22 cellular contexts compared by ENCODE assay signal in the genomic region with DNA sequence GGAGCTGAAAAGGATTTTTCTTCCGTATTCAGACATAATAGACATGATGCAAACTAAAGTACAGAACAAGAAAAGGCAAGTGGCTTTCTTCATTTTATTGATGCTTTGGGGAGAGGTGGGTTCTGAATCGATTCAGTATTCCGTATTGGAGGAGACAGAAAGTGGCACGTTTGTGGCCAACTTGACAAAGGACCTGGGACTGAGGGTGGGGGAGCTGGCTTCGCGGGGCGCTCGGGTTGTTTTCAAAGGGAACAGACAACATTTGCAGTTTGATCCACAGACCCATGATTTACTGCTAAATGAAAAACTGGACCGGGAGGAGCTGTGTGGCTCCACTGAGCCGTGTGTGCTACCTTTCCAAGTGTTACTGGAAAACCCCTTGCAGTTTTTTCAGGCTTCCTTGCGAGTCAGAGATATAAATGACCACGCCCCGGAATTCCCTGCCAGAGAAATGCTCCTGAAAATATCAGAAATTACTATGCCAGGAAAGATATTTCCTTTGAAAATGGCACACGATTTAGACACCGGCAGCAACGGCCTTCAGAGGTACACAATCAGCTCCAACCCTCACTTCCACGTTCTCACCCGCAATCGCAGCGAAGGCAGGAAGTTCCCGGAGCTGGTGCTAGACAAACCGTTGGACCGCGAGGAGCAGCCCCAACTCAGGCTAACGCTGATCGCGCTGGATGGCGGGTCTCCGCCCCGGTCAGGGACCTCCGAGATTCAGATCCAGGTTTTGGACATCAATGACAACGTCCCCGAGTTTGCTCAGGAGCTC. TPM values are rescaled to one million over a fixed set of nuclear protein-coding genes. Genes with fewer than 3 reads are reported as not detected.
A peak's percentile ranks its signal among the peaks of the same experiment; 100 is the strongest.
DNase-seq lines count a peak whose midpoint lies in the region; ATAC-seq, FAIRE-seq and TF ChIP-seq lines count a peak whose summit lies in the region.
"Had no signal": no experiment of that assay in that cellular context is flagged by ENCODE, and none has a peak within 500 bp of the region (broad histone marks: within the 10 kb centered on the region; RNA-seq: fewer than 3 reads in every experiment).

No MANE protein-coding gene starts in this region.

- peak overlapping the region in 6 of 10 donors; percentile 6 to 38 (median 24) for H3K4me3 ChIP-seq in heart right ventricle
- peak overlapping the region; percentile 7 for H3K4me3 ChIP-seq in upper lobe of right lung
- H3K4me3 ChIP-seq in pancreas, result peak overlapping the region in 1 of 4 donors; percentile 11
- H3K4me3 ChIP-seq: lung had no signal

- H3K36me3 ChIP-seq in heart right ventricle (no peaks in the 10 kb centered on the region), upper lobe of right lung (no peaks in the 10 kb centered on the region), pancreas (no peaks in the 10 kb centered on the region)
- H3K36me3 ChIP-seq: esophagus muscularis mucosa had no signal

- H3K27me3 Mint-ChIP-seq in endothelial cell (ENCODE audit: unreplicated experiment), result no peaks in the 10 kb centered on the region

- no peaks in the 10 kb centered on the region for H3K9me3 Mint-ChIP-seq in endothelial cell (ENCODE audit: unreplicated experiment)

- intact Hi-C loops in heart right ventricle (cut with DNase I) (no loop called here), left cardiac atrium (cut with DNase I) (no loop called here), upper lobe of right lung (cut with DNase I) (no loop called here), pancreas (cut with DNase I) (loop anchor here in 1 of 3 donors (10.0 kb wide), 1 partner anchor 234 kb away; a partner anchor contains a TSS)

- DNase-seq in heart right ventricle, result no peak
- DNase-seq in left cardiac atrium, result no peak
- DNase-seq in NCI-H226, result peak; percentile 5
- DNase-seq in endothelial cell (ENCODE audit: low spot score), result no peak
- DNase-seq in upper lobe of right lung, result no peak
- DNase-seq in DMS153 treated with DMSO at 0.1 percent for 48 hours (lab: John Stamatoyannopoulos, UW; ENCODE audit: unreplicated experiment), result no peak
- DNase-seq in pancreas, result no peak
- DNase-seq in ureter (ENCODE audit: low spot score), result no peak
- DNase-seq: activated effector memory CD4-positive, alpha-beta T cell treated with Interleukin-2 at 50 U/mL for 16 hours; Caco-2; central memory CD4-positive, alpha-beta T cell; KG1; NCI-H1092; NCI-H2081; SIG-M5; stimulated activated CD4-positive, alpha-beta T cell treated with anti-CD3 and anti-CD28 coated beads, Interleukin-12 subunit alpha, Interleukin-12 subunit beta, amount 100 ng/mL, for 4 hours; T-helper 9 cell had no signal

- no peaks in the 10 kb centered on the region for H3K4me1 Mint-ChIP-seq in endothelial cell (ENCODE audit: unreplicated experiment)

- FAIRE-seq in pancreas (lab: Jason Lieb, UNC), result no peak
- FAIRE-seq: GM19239 had no signal

- WGBS in heart right ventricle, 2 donors, result 35 to 37% methylated on average over 33 of the region's 33 CpGs
- 29 to 48% methylated on average over 33 of the region's 33 CpGs for WGBS in pancreas, 2 donors

- H3K4me3 Mint-ChIP-seq in endothelial cell (ENCODE audit: unreplicated experiment), result peak overlapping the region; percentile 29
- H3K4me3 Mint-ChIP-seq: activated CD4-positive, alpha-beta T cell treated with anti-CD3 and anti-CD28 coated beads for 36 hours had no signal

- no peak for TF ChIP-seq CTCF in heart right ventricle (IDR thresholded peaks at IDR 0.05)
- TF ChIP-seq CTCF in endothelial cell (IDR thresholded peaks at IDR 0.05; ENCODE audit: unreplicated experiment), result no peak
- TF ChIP-seq CTCF in upper lobe of right lung (IDR thresholded peaks at IDR 0.05), result no peak
- TF ChIP-seq CTCF in pancreas (IDR thresholded peaks at IDR 0.05), result no peak

- H3K27ac ChIP-seq in heart right ventricle, result no peak overlapping the region
- H3K27ac ChIP-seq in upper lobe of right lung, result no peak overlapping the region
- no peak overlapping the region for H3K27ac ChIP-seq in pancreas
- H3K27ac ChIP-seq: esophagus muscularis mucosa had no signal

- H3K4me1 ChIP-seq in heart right ventricle (no peaks in the 10 kb centered on the region), upper lobe of right lung (no peaks in the 10 kb centered on the region), pancreas (no peaks in the 10 kb centered on the region)
- H3K4me1 ChIP-seq: Caco-2, esophagus muscularis mucosa had no signal

- H3K27me3 ChIP-seq in heart right ventricle, result peaks cover 0 to 32% (median 19%) of the 10 kb centered on the region in 7 donors
- H3K27me3 ChIP-seq in upper lobe of right lung, result peaks cover 5% of the 10 kb centered on the region
- no peaks in the 10 kb centered on the region for H3K27me3 ChIP-seq in pancreas

- ATAC-seq in heart right ventricle, result no peak
- no peak for ATAC-seq in left cardiac atrium
- no peak for ATAC-seq in upper lobe of right lung
- no peak for ATAC-seq in pancreas
- ATAC-seq: activated CD4-positive, alpha-beta T cell treated with anti-CD3 and anti-CD28 coated beads for 36 hours; naive thymus-derived CD8-positive, alpha-beta T cell had no signal

- H3K27ac Mint-ChIP-seq in endothelial cell (ENCODE audit: unreplicated experiment), result no peak overlapping the region
- H3K27ac Mint-ChIP-seq: activated CD4-positive, alpha-beta T cell treated with anti-CD3 and anti-CD28 coated beads for 36 hours; naive thymus-derived CD8-positive, alpha-beta T cell had no signal

- peaks cover 0 to 96% (median 24%) of the 10 kb centered on the region in 11 donors for H3K9me3 ChIP-seq in heart right ventricle
- H3K9me3 ChIP-seq in upper lobe of right lung, result peaks cover 9% of the 10 kb centered on the region
- peaks cover 0 to 4% (median 0%) of the 10 kb centered on the region in 4 donors for H3K9me3 ChIP-seq in pancreas
- H3K9me3 ChIP-seq: Caco-2 had no signal

- H3K36me3 Mint-ChIP-seq in endothelial cell (ENCODE audit: low read depth, unreplicated experiment), result peaks cover 16% of the 10 kb centered on the region

RNA-seq across cellular contexts. Expression of a gene that starts 0.5 kb away (rescaled TPM):
- total RNA-seq in heart right ventricle (under 1 TPM; 0.21 to 0.68 (median 0.44) TPM), left cardiac atrium (under 1 TPM; 0.71 to 0.86 TPM), endothelial cell (ENCODE audit: unreplicated experiment) (1.1 TPM), upper lobe of right lung (0.75 TPM), pancreas (under 1 TPM; 0.31 to 0.55 (median 0.45) TPM), ureter (1.6 TPM)
- polyA plus RNA-seq in heart right ventricle (under 1 TPM; 0.16 to 0.51 TPM), pancreas (under 1 TPM; 0.46 to 0.52 TPM)
- total RNA-seq: activated CD4-positive, alpha-beta T cell treated with anti-CD3 and anti-CD28 coated beads for 36 hours; Caco-2; naive thymus-derived CD8-positive, alpha-beta T cell had no signal
- polyA plus RNA-seq: naive thymus-derived CD8-positive, alpha-beta T cell had no signal

RNA-seq across cellular contexts. Expression of a gene that starts 15.4 kb away (rescaled TPM):
- total RNA-seq in heart right ventricle, result 1 to 10 TPM; 2.4 to 7.4 (median 4.6) TPM
- 1 to 10 TPM in 1 of 2 donors, under 1 TPM in 1; 0.73 to 1.2 TPM for polyA plus RNA-seq in heart right ventricle
- 1 to 10 TPM; 2.7 to 3.1 TPM for total RNA-seq in left cardiac atrium
- total RNA-seq in endothelial cell (ENCODE audit: unreplicated experiment), result 7.8 TPM
- 2.3 TPM for total RNA-seq in upper lobe of right lung
- total RNA-seq in pancreas, result 1 to 10 TPM; 2.4 to 6.7 (median 4.6) TPM
- 1 to 10 TPM; 2.3 to 3.6 TPM for polyA plus RNA-seq in pancreas
- 2.9 TPM for total RNA-seq in ureter
- total RNA-seq: activated CD4-positive, alpha-beta T cell treated with anti-CD3 and anti-CD28 coated beads for 36 hours; Caco-2 had no signal
- polyA plus RNA-seq: naive thymus-derived CD8-positive, alpha-beta T cell had no signal

RNA-seq across cellular contexts. Expression of a gene that starts 22.0 kb away (rescaled TPM):
- total RNA-seq in heart right ventricle (1 to 10 TPM in 3 of 10 donors, under 1 TPM in 7; 0.17 to 1.2 (median 0.76) TPM), left cardiac atrium (1 to 10 TPM; 1.0 to 1.7 TPM), endothelial cell (ENCODE audit: unreplicated experiment) (4.6 TPM), upper lobe of right lung (2.8 TPM), pancreas (under 1 TPM; 0.23 to 0.70 (median 0.45) TPM), ureter (2.4 TPM)
- polyA plus RNA-seq in heart right ventricle (under 1 TPM; 0.22 to 0.35 TPM), pancreas (under 1 TPM; 0.15 to 0.49 TPM)
- total RNA-seq: activated CD4-positive, alpha-beta T cell treated with anti-CD3 and anti-CD28 coated beads for 36 hours; Caco-2; naive thymus-derived CD8-positive, alpha-beta T cell had no signal
- polyA plus RNA-seq: naive thymus-derived CD8-positive, alpha-beta T cell had no signal

RNA-seq across cellular contexts. Expression of a gene that starts 27.2 kb away (rescaled TPM):
- 1 to 10 TPM in 8 of 10 donors, under 1 TPM in 2; 0.60 to 5.8 (median 2.0) TPM for total RNA-seq in heart right ventricle
- under 1 TPM; 0.29 to 0.46 TPM for polyA plus RNA-seq in heart right ventricle
- total RNA-seq in left cardiac atrium, result 1 to 10 TPM; 2.6 to 6.1 TPM
- 9.2 TPM for total RNA-seq in endothelial cell (ENCODE audit: unreplicated experiment)
- total RNA-seq in upper lobe of right lung, result 2.4 TPM
- 1 to 10 TPM in 5 of 6 donors, under 1 TPM in 1; 0.43 to 2.9 (median 2.4) TPM for total RNA-seq in pancreas
- polyA plus RNA-seq in pancreas, result under 1 TPM; 0.46 to 0.49 TPM
- 1.7 TPM for total RNA-seq in ureter
- total RNA-seq: activated CD4-positive, alpha-beta T cell treated with anti-CD3 and anti-CD28 coated beads for 36 hours; Caco-2; naive thymus-derived CD8-positive, alpha-beta T cell had no signal
- polyA plus RNA-seq: naive thymus-derived CD8-positive, alpha-beta T cell had no signal

RNA-seq across cellular contexts. Expression of a gene that starts 28.8 kb away (rescaled TPM):
- total RNA-seq in heart right ventricle, result 1 to 10 TPM; 1.3 to 3.3 (median 2.3) TPM
- under 1 TPM; 0.51 to 0.78 TPM for polyA plus RNA-seq in heart right ventricle
- total RNA-seq in left cardiac atrium, result 1 to 10 TPM; 1.6 to 2.4 TPM
- total RNA-seq in endothelial cell (ENCODE audit: unreplicated experiment), result 2.3 TPM
- total RNA-seq in upper lobe of right lung, result 3.0 TPM
- total RNA-seq in pancreas, result 1 to 10 TPM; 3.3 to 7.2 (median 4.5) TPM
- 1 to 10 TPM; 1.2 to 5.1 TPM for polyA plus RNA-seq in pancreas
- total RNA-seq in ureter, result 2.2 TPM
- total RNA-seq: activated CD4-positive, alpha-beta T cell treated with anti-CD3 and anti-CD28 coated beads for 36 hours; Caco-2; naive thymus-derived CD8-positive, alpha-beta T cell had no signal
- polyA plus RNA-seq: naive thymus-derived CD8-positive, alpha-beta T cell had no signal
